ENCODE assay signal across 9 cellular contexts in genomic region chr5:62256161-62257017, GRCh38. TPM values are rescaled to one million over a fixed set of nuclear protein-coding genes. Genes with fewer than 3 reads are reported as not detected.
DNase-seq lines count a peak whose midpoint lies in the region; ATAC-seq and TF ChIP-seq lines count a peak whose summit lies in the region.
"Had no signal": no experiment of that assay in that cellular context is flagged by ENCODE, and none has a peak within 500 bp of the region (broad histone marks: within the 10 kb centered on the region; RNA-seq: fewer than 3 reads in every experiment).

No MANE protein-coding gene starts in this region.

- no peaks in the 10 kb centered on the region for H3K9me3 Mint-ChIP-seq in CD8-positive, alpha-beta memory T cell
- H3K9me3 Mint-ChIP-seq in type B pancreatic cell: peaks cover 4% of the 10 kb centered on the region

- no peaks in the 10 kb centered on the region for H3K9me3 ChIP-seq in CD8-positive, alpha-beta memory T cell (ENCODE audit: low read length)

- H3K27ac Mint-ChIP-seq in CD8-positive, alpha-beta memory T cell: peak overlapping the region; percentile 79 to 98 (median 93)
- peak overlapping the region; percentile 33 for H3K27ac Mint-ChIP-seq in type B pancreatic cell

- H3K36me3 ChIP-seq in CD8-positive, alpha-beta memory T cell (ENCODE audit: insufficient read depth, low read length): no peaks in the 10 kb centered on the region

- H3K4me3 ChIP-seq in CD8-positive, alpha-beta memory T cell (ENCODE audit: low read length): peak overlapping the region; percentile 39

- POLR2A ChIA-PET in CD8-positive, alpha-beta memory T cell (lab: Charles Lee): no interaction called here

- peaks cover 0 to 2% of the 10 kb centered on the region in 2 donors for H3K27me3 Mint-ChIP-seq in CD8-positive, alpha-beta memory T cell
- H3K27me3 Mint-ChIP-seq in type B pancreatic cell: peaks cover 7% of the 10 kb centered on the region

- peak in 3 of 5 donors; percentile 2 to 62 (median 36) for DNase-seq in CD8-positive, alpha-beta memory T cell
- DNase-seq in amniotic epithelial cell (ENCODE audit: low read depth) (peak; percentile 25), type B pancreatic cell (ENCODE audit: extremely low spot score, unreplicated experiment) (no peak), dedifferentiated amniotic fluid mesenchymal stem cell (ENCODE audit: extremely low spot score) (no peak), amniotic stem cell (lab: John Stamatoyannopoulos, UW) (no peak)

- CTCF ChIA-PET in CD8-positive, alpha-beta memory T cell (lab: Charles Lee): interaction anchor here (1.0 to 1.3 kb wide), 4 partner anchors 33 to 46 kb away, joined by 3 to 4 read pairs (median 4); no protein-coding TSS in a partner anchor

- TF ChIP-seq CTCF in type B pancreatic cell (conservative IDR thresholded peaks at IDR 0.05): no peak

- ATAC-seq in GM19372 (IDR thresholded peaks at IDR 0.05; ENCODE audit: low read depth, unreplicated experiment): peak; percentile 62
- ATAC-seq in HG03558 (IDR thresholded peaks at IDR 0.05; ENCODE audit: extremely low read depth, unreplicated experiment): peak; percentile 65
- no peak for ATAC-seq in HG03457 (IDR thresholded peaks at IDR 0.05; ENCODE audit: unreplicated experiment)
- ATAC-seq: HCT116 had no signal

- H3K27me3 ChIP-seq in CD8-positive, alpha-beta memory T cell (ENCODE audit: insufficient read depth, low read length, poor library complexity, severe bottlenecking): no peaks in the 10 kb centered on the region

- peaks cover 50% of the 10 kb centered on the region for H3K4me1 ChIP-seq in CD8-positive, alpha-beta memory T cell (ENCODE audit: insufficient read depth, low read length)

- peak overlapping the region; percentile 64 to 91 (median 80) for H3K4me3 Mint-ChIP-seq in CD8-positive, alpha-beta memory T cell
- H3K4me3 Mint-ChIP-seq in type B pancreatic cell: peak overlapping the region; percentile 8

- H3K36me3 Mint-ChIP-seq in CD8-positive, alpha-beta memory T cell: peaks cover 0 to 16% (median 0%) of the 10 kb centered on the region in 3 donors
- no peaks in the 10 kb centered on the region for H3K36me3 Mint-ChIP-seq in type B pancreatic cell

- H3K27ac ChIP-seq in CD8-positive, alpha-beta memory T cell (ENCODE audit: low read depth, low read length): no peak overlapping the region

- peaks cover 45 to 70% (median 68%) of the 10 kb centered on the region in 3 donors for H3K4me1 Mint-ChIP-seq in CD8-positive, alpha-beta memory T cell
- H3K4me1 Mint-ChIP-seq in type B pancreatic cell (ENCODE audit: unreplicated experiment): peaks cover 15% of the 10 kb centered on the region

RNA-seq across cellular contexts. Expression of gene KIF2A, which starts 49.6 kb away (rescaled TPM):
- total RNA-seq in CD8-positive, alpha-beta memory T cell: 100 to 1,000 TPM; 252 to 253 TPM
- polyA plus RNA-seq in CD8-positive, alpha-beta memory T cell: 185 TPM
- total RNA-seq in type B pancreatic cell (ENCODE audit: low replicate concordance): 45.4 and 58.5 TPM in 2 replicates

Comparison
In these comparisons a context has a peak if more than half of its experiments do, and no peak if none do; other contexts are left out.
1. DNase-seq: peak in CD8-positive, alpha-beta memory T cell (3 of 5) and amniotic epithelial cell (single experiment); none in type B pancreatic cell (single experiment), dedifferentiated amniotic fluid mesenchymal stem cell (single experiment) and amniotic stem cell (single experiment).